Comparison of ENCODE assay signal across 25 cellular contexts in the genomic region with DNA sequence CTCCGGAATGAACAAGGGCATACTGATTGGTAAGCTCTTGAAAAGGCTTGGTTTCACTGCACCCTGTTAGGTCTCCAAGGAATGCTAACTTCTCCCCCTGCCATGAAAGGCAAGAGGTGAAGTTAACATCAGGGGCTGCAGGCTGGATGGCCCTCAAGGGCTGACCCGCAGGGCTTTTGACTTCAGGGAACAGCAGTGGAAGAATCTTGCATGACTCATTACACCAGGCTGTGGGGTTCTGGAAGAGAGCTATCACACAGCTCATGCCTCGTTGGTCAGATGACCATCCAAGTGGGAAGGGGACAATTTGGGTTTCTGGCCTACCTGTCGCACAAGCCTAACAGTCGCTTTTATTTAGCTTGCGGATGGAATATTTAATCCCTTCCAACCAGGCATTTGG. TPM values are rescaled to one million over a fixed set of nuclear protein-coding genes. Genes with fewer than 3 reads are reported as not detected.
DNase-seq lines count a peak whose midpoint lies in the region; ATAC-seq, FAIRE-seq and TF ChIP-seq lines count a peak whose summit lies in the region.
"Had no signal": no experiment of that assay in that cellular context is flagged by ENCODE, and none has a peak within 500 bp of the region (broad histone marks: within the 10 kb centered on the region; RNA-seq: fewer than 3 reads in every experiment).

No MANE protein-coding gene starts in this region.

- ATAC-seq in HG02759 (IDR thresholded peaks at IDR 0.05; ENCODE audit: unreplicated experiment), result no peak
- ATAC-seq: CD8-positive, alpha-beta T cell; Panc1 had no signal

- TF ChIP-seq CTCF in bronchial epithelial cell (IDR thresholded peaks at IDR 0.05; ENCODE audit: insufficient read depth, low read length, severe bottlenecking), result no peak

- H3K27me3 ChIP-seq in bronchial epithelial cell (ENCODE audit: control insufficient read depth, insufficient read depth, low read length), result no peaks in the 10 kb centered on the region

- DNase-seq in ACHN (peak; percentile 43), M059J (ENCODE audit: low read depth) (peak; percentile 60), bronchial epithelial cell (ENCODE audit: low read depth) (no peak), myocyte (ENCODE audit: low read depth) (peak; percentile 9), urothelium cell line (ENCODE audit: low spot score) (no peak), 8988T (no peak), dedifferentiated amniotic fluid mesenchymal stem cell (ENCODE audit: extremely low spot score) (no peak)
- DNase-seq: AML-193; C1 segment of cervical spinal cord; CD8-positive, alpha-beta T cell; DND-41; GDM1; HFFc6; MM.1S; NCI-H1092; NCI-H1436; NCI-H187 treated with DMSO at 0.1 percent for 48 hours; NCI-H2107; NCI-H510A; NCI-H748 treated with DMSO at 0.1 percent for 48 hours; SJCRH30 had no signal

- no peaks in the 10 kb centered on the region for H3K36me3 ChIP-seq in bronchial epithelial cell (ENCODE audit: control insufficient read depth, insufficient read depth, low read length)
- H3K36me3 ChIP-seq: SJCRH30 had no signal

- no peak overlapping the region for H3K4me3 ChIP-seq in bronchial epithelial cell (ENCODE audit: low read depth, low read length)
- H3K4me3 ChIP-seq: SJCRH30 had no signal

- peak; percentile 40 for FAIRE-seq in bronchial epithelial cell (lab: Jason Lieb, UNC)
- FAIRE-seq in urothelium cell line (lab: Jason Lieb, UNC), result no peak
- FAIRE-seq: GM19239, H54 had no signal

- in situ Hi-C loops in ACHN (cut with HindIII; ENCODE audit: low pct_ligation_motif_present, low pct_unique_long_range_greater_than_20kb, low sequenced_read_pairs), result no loop called here

RNA-seq across cellular contexts. Expression of a gene that starts 23.6 kb away (rescaled TPM):
- 36.8 and 68.7 TPM in 2 replicates for total RNA-seq in M059J (2014; rRNA removed; shearing (Covaris generic))
- 53.4 and 54.5 TPM in 2 replicates for total RNA-seq in bronchial epithelial cell
- total RNA-seq in myocyte, result 16.8 and 24.3 TPM in 2 replicates
- 19.4 TPM for polyA plus RNA-seq in myocyte (2012)

Comparison
In these comparisons a context has a peak if more than half of its experiments do, and no peak if none do; other contexts are left out.
1. DNase-seq: peak in ACHN (single experiment), M059J (single experiment) and myocyte (single experiment); none in bronchial epithelial cell (single experiment), urothelium cell line (single experiment), 8988T (single experiment) and dedifferentiated amniotic fluid mesenchymal stem cell (single experiment).